20 cellular contexts compared by ENCODE assay signal in the genomic region with DNA sequence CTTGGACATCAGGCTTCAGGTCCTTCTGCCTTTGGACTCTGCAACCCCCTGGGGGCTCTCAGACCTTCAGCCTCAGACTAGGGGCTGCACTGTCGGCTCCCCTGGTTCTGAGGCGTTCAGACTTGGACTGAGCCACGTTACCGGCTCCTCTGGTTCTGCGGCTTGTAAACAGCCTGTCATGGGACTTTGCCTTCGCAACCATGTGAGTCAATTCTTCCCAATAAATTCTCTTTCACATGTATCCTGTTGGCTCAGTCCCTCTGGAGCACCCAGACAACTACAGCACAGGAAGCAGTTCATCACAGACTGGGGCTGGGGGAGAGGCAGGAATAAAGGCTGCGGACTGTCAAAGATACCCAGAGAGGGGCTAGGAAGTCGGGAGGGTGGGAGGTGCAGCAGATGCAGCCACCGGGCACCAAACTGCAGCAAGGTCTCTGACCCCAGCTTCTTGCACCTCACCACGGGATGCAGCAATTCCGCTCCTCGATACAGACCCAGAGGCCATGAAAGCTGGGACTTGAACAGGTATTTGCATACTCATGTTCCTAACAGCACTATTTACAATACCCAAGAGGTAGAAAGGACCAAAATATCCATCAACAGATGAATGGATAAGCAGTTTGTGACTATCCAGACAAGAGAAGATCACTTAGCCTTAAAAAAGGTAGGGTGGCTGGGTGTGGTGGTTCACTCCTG.
"Had no signal": no experiment of that assay in that cellular context is flagged by ENCODE, and none has a peak within 500 bp of the region (broad histone marks: within the 10 kb centered on the region; RNA-seq: fewer than 3 reads in every experiment).

No MANE protein-coding gene starts in this region.

- H3K27ac Mint-ChIP-seq: activated CD4-positive, alpha-beta T cell treated with anti-CD3 and anti-CD28 coated beads for 36 hours; activated naive CD8-positive, alpha-beta T cell treated with anti-CD3 and anti-CD28 coated beads for 36 hours; immature natural killer cell; naive thymus-derived CD4-positive, alpha-beta T cell; progenitor cell of endocrine pancreas; WTC11 had no signal

- H3K27me3 Mint-ChIP-seq: activated naive CD8-positive, alpha-beta T cell treated with anti-CD3 and anti-CD28 coated beads for 36 hours had no signal

- H3K4me1 Mint-ChIP-seq: activated CD4-positive, alpha-beta T cell treated with anti-CD3 and anti-CD28 coated beads for 36 hours; activated naive CD8-positive, alpha-beta T cell treated with anti-CD3 and anti-CD28 coated beads for 36 hours; immature natural killer cell; naive thymus-derived CD4-positive, alpha-beta T cell had no signal

- H3K4me3 Mint-ChIP-seq: activated CD4-positive, alpha-beta T cell treated with anti-CD3 and anti-CD28 coated beads for 36 hours; activated naive CD8-positive, alpha-beta T cell treated with anti-CD3 and anti-CD28 coated beads for 36 hours; activated T-cell treated with anti-CD3 and anti-CD28 coated beads, Interleukin-2, amount 50 U/mL, for 4 hours; immature natural killer cell; neural crest cell; WTC11 had no signal

- H3K4me3 ChIP-seq: lower lobe of right lung, right atrium auricular region had no signal

- H3K9me3 Mint-ChIP-seq: activated naive CD8-positive, alpha-beta T cell treated with anti-CD3 and anti-CD28 coated beads for 36 hours; activated T-cell treated with anti-CD3 and anti-CD28 coated beads, Interleukin-2, amount 50 U/mL, for 4 hours; immature natural killer cell had no signal

- H3K36me3 ChIP-seq: lower lobe of right lung, right atrium auricular region had no signal

- H3K36me3 Mint-ChIP-seq: activated naive CD8-positive, alpha-beta T cell treated with anti-CD3 and anti-CD28 coated beads for 36 hours; immature natural killer cell had no signal

- H3K27ac ChIP-seq: lower lobe of right lung, right atrium auricular region had no signal

- DNase-seq: activated CD4-positive, alpha-beta T cell treated with anti-CD3 and anti-CD28 coated beads for 36 hours; activated CD4-positive, alpha-beta T cell treated with anti-CD3 and anti-CD28 coated beads, Interleukin-2, amount 50 U/mL, for 4 hours; activated CD8-positive, alpha-beta memory T cell treated with anti-CD3 and anti-CD28 coated beads, Interleukin-2, amount 50 U/mL, for 48 hours; activated naive CD4-positive, alpha-beta T cell treated with Interleukin-2 at 50 U/mL for 16 hours; activated naive CD8-positive, alpha-beta T cell treated with anti-CD3 and anti-CD28 coated beads for 36 hours; activated T-cell treated with anti-CD3 and anti-CD28 coated beads, Interleukin-2, amount 50 U/mL, for 4 hours; central memory CD4-positive, alpha-beta T cell; effector memory CD4-positive, alpha-beta T cell; foreskin melanocyte; immature natural killer cell; lower lobe of right lung; naive thymus-derived CD4-positive, alpha-beta T cell; stimulated activated CD4-positive, alpha-beta T cell treated with anti-CD3 and anti-CD28 coated beads, Interleukin-4, amount 100 ng/mL, for 4 hours; stimulated activated naive CD8-positive, alpha-beta T cell treated with anti-CD3 and anti-CD28 coated beads, Interleukin-15, Interleukin-2, amounts not matched to agents 100 U/mL and 50 U/mL, for 24 hours; T-helper 9 cell had no signal

- H3K4me1 ChIP-seq: lower lobe of right lung, right atrium auricular region had no signal

- H3K9me3 ChIP-seq: lower lobe of right lung, right atrium auricular region had no signal

- ATAC-seq: activated CD4-positive, alpha-beta T cell treated with anti-CD3 and anti-CD28 coated beads for 36 hours; activated T-cell treated with anti-CD3 and anti-CD28 coated beads, Interleukin-2, amount 50 U/mL, for 4 hours; left lobe of liver; lower lobe of right lung; naive thymus-derived CD4-positive, alpha-beta T cell; stimulated activated naive CD8-positive, alpha-beta T cell treated with anti-CD3 and anti-CD28 coated beads, Interleukin-15, Interleukin-2, amounts not matched to agents 100 U/mL and 50 U/mL, for 24 hours had no signal

- H3K27me3 ChIP-seq: right atrium auricular region had no signal
